ENCODE assay signal across 8 cellular contexts in genomic region chr10:118045154-118045841, GRCh38. TPM values are rescaled to one million over a fixed set of nuclear protein-coding genes. Genes with fewer than 3 reads are reported as not detected.
A peak's percentile ranks its signal among the peaks of the same experiment; 100 is the strongest.
DNase-seq lines count a peak whose midpoint lies in the region; ATAC-seq, FAIRE-seq and TF ChIP-seq lines count a peak whose summit lies in the region.

No MANE protein-coding gene starts in this region.

- no peaks in the 10 kb centered on the region for H3K9me3 Mint-ChIP-seq in astrocyte (ENCODE audit: unreplicated experiment)

- TF ChIP-seq CTCF in heart right ventricle (IDR thresholded peaks at IDR 0.05) = no peak
- TF ChIP-seq CTCF in astrocyte (IDR thresholded peaks at IDR 0.05; ENCODE audit: insufficient read depth, low read depth, low read length) = no peak
- no peak for TF ChIP-seq CTCF in right lobe of liver (IDR thresholded peaks at IDR 0.05)

- no peaks in the 10 kb centered on the region for H3K9me3 ChIP-seq in heart right ventricle
- H3K9me3 ChIP-seq in astrocyte (ENCODE audit: insufficient read depth, low read depth, low read length) = no peaks in the 10 kb centered on the region
- no peaks in the 10 kb centered on the region for H3K9me3 ChIP-seq in right lobe of liver

- H4K20me1 ChIP-seq in astrocyte (ENCODE audit: insufficient read depth, low read length) = peaks cover 7% of the 10 kb centered on the region

- peaks cover 50% of the 10 kb centered on the region for H3K79me2 ChIP-seq in astrocyte (ENCODE audit: insufficient read depth, low read length)

- H3K36me3 ChIP-seq in heart right ventricle = no peaks in the 10 kb centered on the region
- no peaks in the 10 kb centered on the region for H3K36me3 ChIP-seq in astrocyte (ENCODE audit: insufficient read depth, low read length)
- no peaks in the 10 kb centered on the region for H3K36me3 ChIP-seq in right lobe of liver
- no peaks in the 10 kb centered on the region for H3K36me3 ChIP-seq in urinary bladder (ENCODE audit: insufficient read depth)

- no peak for TF ChIP-seq POLR2A in right lobe of liver (IDR thresholded peaks at IDR 0.05)

- peak; percentile 70 for FAIRE-seq in astrocyte (lab: Jason Lieb, UNC)

- H2AFZ ChIP-seq in astrocyte (ENCODE audit: low read depth, low read length) = peak overlapping the region; percentile 87

- H3K4me1 ChIP-seq in heart right ventricle (peaks cover 0 to 62% (median 54%) of the 10 kb centered on the region in 9 donors), astrocyte (ENCODE audit: insufficient read depth, low read length) (peaks cover 25% of the 10 kb centered on the region), right lobe of liver (peaks cover 0 to 7% (median 3%) of the 10 kb centered on the region in 4 donors), urinary bladder (ENCODE audit: insufficient read depth) (no peaks in the 10 kb centered on the region)

- WGBS in heart right ventricle, 2 donors = 37 to 43% methylated on average over 8 of the region's 8 CpGs
- 69% methylated on average over 8 of the region's 8 CpGs for WGBS in right lobe of liver (ENCODE audit: insufficient coverage, low coverage, low lambda C conversion rate, missing lambda C conversion rate)
- WGBS in urinary bladder = 45% methylated on average over 8 of the region's 8 CpGs

- H3K27me3 ChIP-seq in heart right ventricle (no peaks in the 10 kb centered on the region), astrocyte (ENCODE audit: insufficient read depth, low read length) (no peaks in the 10 kb centered on the region), right lobe of liver (no peaks in the 10 kb centered on the region)

- H3K9ac ChIP-seq in astrocyte (ENCODE audit: low read length) = peak overlapping the region; percentile 87

- peak overlapping the region; percentile 88 for H3K4me2 ChIP-seq in astrocyte (ENCODE audit: low read length)

- H3K27ac ChIP-seq in heart right ventricle = peak overlapping the region in 9 of 10 donors; percentile 87 to 96 (median 92)
- no peak overlapping the region for H3K27ac ChIP-seq in astrocyte (ENCODE audit: low read depth, low read length)
- no peak overlapping the region for H3K27ac ChIP-seq in right lobe of liver
- H3K27ac ChIP-seq in urinary bladder (ENCODE audit: low read depth) = no peak overlapping the region

- ATAC-seq in heart right ventricle (no peak), left cardiac atrium (no peak), right lobe of liver (no peak), HG02973 (IDR thresholded peaks at IDR 0.05; ENCODE audit: unreplicated experiment) (no peak)

- intact Hi-C loops in heart right ventricle (cut with DNase I) (loop anchor here in 2 of 10 donors (10.0 kb wide), 2 partner anchors 270 to 290 kb away; no protein-coding TSS in a partner anchor), left cardiac atrium (cut with DNase I) (no loop called here), right lobe of liver (cut with DNase I) (no loop called here)

- H3K4me3 Mint-ChIP-seq in astrocyte (ENCODE audit: unreplicated experiment) = peak overlapping the region; percentile 93

- H3K36me3 Mint-ChIP-seq in astrocyte (ENCODE audit: low read depth, unreplicated experiment) = no peaks in the 10 kb centered on the region

- peaks cover 8% of the 10 kb centered on the region for H3K4me1 Mint-ChIP-seq in astrocyte (ENCODE audit: low read depth, unreplicated experiment)

- peak overlapping the region; percentile 77 to 93 (median 85) for H3K4me3 ChIP-seq in heart right ventricle
- H3K4me3 ChIP-seq in astrocyte (ENCODE audit: insufficient read depth, low read depth, low read length) = peak overlapping the region; percentile 76
- peak overlapping the region in 2 of 3 donors; percentile 75 to 78 for H3K4me3 ChIP-seq in right lobe of liver
- H3K4me3 ChIP-seq in urinary bladder (ENCODE audit: low read depth, low read length) = peak overlapping the region; percentile 72

- no peaks in the 10 kb centered on the region for H3K27me3 Mint-ChIP-seq in astrocyte (ENCODE audit: low read depth, unreplicated experiment)

- DNase-seq in heart right ventricle (no peak), left cardiac atrium (no peak), astrocyte (ENCODE audit: low read depth) (no peak), right lobe of liver (no peak), SW480 (ENCODE audit: low spot score) (no peak), dedifferentiated amniotic fluid mesenchymal stem cell (ENCODE audit: extremely low spot score) (no peak)

- H3K27ac Mint-ChIP-seq in astrocyte (ENCODE audit: unreplicated experiment) = peak overlapping the region; percentile 20

RNA-seq across cellular contexts. Expression of gene RAB11FIP2, which starts 1.4 kb away (rescaled TPM):
- 10 to 100 TPM; 12.2 to 17.2 (median 13.7) TPM for total RNA-seq in heart right ventricle
- 1 to 10 TPM; 2.6 to 2.8 TPM for polyA plus RNA-seq in heart right ventricle
- 10 to 100 TPM; 14.7 to 15.1 TPM for total RNA-seq in left cardiac atrium
- total RNA-seq in astrocyte = 13.5 and 17.4 TPM in 2 replicates
- 10 to 100 TPM in 1 of 6 experiments, 1 to 10 TPM in 5; 5.3 to 14.3 (median 6.9) TPM for total RNA-seq in right lobe of liver
- 56.5 TPM for total RNA-seq in urinary bladder
- polyA plus RNA-seq in urinary bladder = 14.4 TPM

Comparison
In these comparisons a context has a peak if more than half of its experiments do, and no peak if none do; other contexts are left out.
1. H3K27ac ChIP-seq: peak in heart right ventricle (9 of 10); none in astrocyte (single experiment), right lobe of liver (0 of 3) and urinary bladder (single experiment).
2. Peak in every context shown above with its lines, with median percentiles within 50 percentile points of each other: H3K4me3 ChIP-seq.